ENCODE assay signal across 1 cellular context in the genomic region with DNA sequence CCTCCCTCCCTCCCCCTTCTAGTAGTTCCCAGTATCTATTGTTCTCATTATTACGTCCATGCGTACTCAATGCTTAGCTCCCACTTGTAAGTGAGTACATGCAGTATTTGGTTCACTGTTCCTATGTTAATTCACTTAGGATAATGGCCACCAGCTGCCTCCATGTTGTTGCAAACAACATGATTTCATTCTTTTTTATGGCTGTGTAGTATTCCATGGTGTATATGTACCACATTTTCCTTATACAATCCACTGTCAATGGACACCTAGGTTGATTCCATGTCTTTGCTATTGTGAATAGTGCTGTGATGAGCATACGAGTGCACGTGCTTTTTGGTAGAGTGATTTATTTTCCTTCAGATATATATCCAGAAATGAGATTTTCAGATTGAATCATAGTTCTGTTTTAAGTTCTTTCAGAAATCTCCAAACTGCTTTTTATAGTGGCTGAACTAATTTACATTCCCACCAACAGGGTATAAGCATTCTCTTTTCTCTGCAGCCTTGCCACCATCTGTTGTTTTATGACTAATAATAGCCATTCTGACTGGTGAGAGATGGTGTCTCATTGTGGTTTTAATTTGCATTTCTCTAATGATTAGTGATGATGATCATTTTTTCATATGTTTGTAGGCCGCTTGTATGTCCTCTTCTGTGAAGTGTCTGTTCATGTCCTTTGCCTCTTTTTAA.
A peak's percentile ranks its signal among the peaks of the same experiment; 100 is the strongest.
TF ChIP-seq lines count a peak whose summit lies in the region.

No MANE protein-coding gene starts in this region.

TF ChIP-seq in H1, 55 proteins besides CTCF, POLR2A, EP300 and RAD21:
- TF ChIP-seq KDM1A (IDR thresholded peaks at IDR 0.05; ENCODE audit: borderline replicate concordance, low read length) (0 out of 2 replicates have a peak, but pooled peaks have one; percentile 45), TBP (IDR thresholded peaks at IDR 0.05; ENCODE audit: low read depth, low read length) (no peak)
